26 cellular contexts compared by ENCODE assay signal in genomic region chr9:88642333-88642732, GRCh38.
"Had no signal": no experiment of that assay in that cellular context is flagged by ENCODE, and none has a peak within 500 bp of the region (broad histone marks: within the 10 kb centered on the region; RNA-seq: fewer than 3 reads in every experiment).

No MANE protein-coding gene starts in this region.

- H3K36me3 ChIP-seq: esophagus squamous epithelium, gastrocnemius medialis, heart right ventricle, left lung, lower lobe of right lung had no signal

- DNase-seq: cortex of kidney; effector CD8-positive, alpha-beta T cell; effector memory CD8-positive, alpha-beta T cell; endodermal cell; erythroblast; esophagus squamous epithelium; foreskin fibroblast; foreskin melanocyte; gastrocnemius medialis; glutamatergic neuron; head of caudate nucleus; heart right ventricle; hippocampal formation; left cardiac atrium; left lung; left ventricle myocardium superior; lower lobe of right lung; mesenchymal stem cell; mucosa of descending colon; naive B cell; naive thymus-derived CD8-positive, alpha-beta T cell had no signal

- H3K27me3 ChIP-seq: gastrocnemius medialis, left lung had no signal

- H3K4me3 ChIP-seq: esophagus squamous epithelium, gastrocnemius medialis, heart right ventricle, left lung, lower lobe of right lung, mucosa of descending colon had no signal

- FAIRE-seq: endometrium, islet of Langerhans, keratinocyte had no signal

- H3K27ac ChIP-seq: epithelial cell of prostate, esophagus squamous epithelium, gastrocnemius medialis, heart right ventricle, left lung, lower lobe of right lung had no signal

- ATAC-seq: effector memory CD8-positive, alpha-beta T cell; esophagus mucosa; gastrocnemius medialis; heart right ventricle; left cardiac atrium; left lung; left ventricle myocardium superior; lower lobe of right lung; mucosa of descending colon; naive thymus-derived CD8-positive, alpha-beta T cell had no signal

- H3K4me1 ChIP-seq: gastrocnemius medialis, left lung, lower lobe of right lung had no signal

- H3K9me3 ChIP-seq: esophagus squamous epithelium, gastrocnemius medialis, mucosa of descending colon had no signal
